In the genomic region with DNA sequence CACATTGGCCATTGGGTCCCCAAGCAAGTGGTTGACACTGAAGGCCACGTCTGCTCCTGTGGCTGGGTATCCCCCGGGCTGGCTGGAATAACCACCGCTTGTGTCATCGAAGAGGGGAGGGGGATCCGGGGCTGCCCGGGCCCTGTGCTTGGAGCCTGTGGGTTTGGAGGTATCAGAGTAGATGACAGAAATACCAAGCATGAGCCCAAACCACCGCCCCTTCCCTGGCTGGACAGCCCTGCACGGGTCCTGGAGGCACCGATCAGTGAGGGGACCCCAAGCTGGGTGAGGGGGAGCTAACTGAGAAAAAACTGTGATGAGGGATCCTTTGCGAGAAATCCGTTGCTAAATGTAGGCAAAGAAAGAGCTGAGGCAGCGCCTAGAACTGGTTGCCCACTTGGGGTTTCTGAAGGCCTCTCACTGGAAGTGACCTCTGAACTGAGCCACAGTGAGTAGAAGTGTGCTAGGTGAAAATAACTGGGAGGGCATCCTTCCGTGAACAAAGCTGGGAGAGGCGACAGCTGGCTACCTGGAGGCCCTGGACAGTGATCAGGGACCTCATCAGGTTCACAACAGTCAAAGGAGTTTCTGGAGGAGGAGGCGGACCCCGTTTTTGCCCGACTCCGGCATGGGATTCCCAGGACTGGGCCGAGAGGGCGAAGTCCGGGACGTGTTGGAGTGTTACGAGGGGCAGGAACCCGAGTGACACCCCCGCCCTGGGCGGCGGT, we compare ENCODE assay signal across 8 cellular contexts. TPM values are rescaled to one million over a fixed set of nuclear protein-coding genes. Genes with fewer than 3 reads are reported as not detected.
A peak's percentile ranks its signal among the peaks of the same experiment; 100 is the strongest.
DNase-seq lines count a peak whose midpoint lies in the region; ATAC-seq and TF ChIP-seq lines count a peak whose summit lies in the region.

No MANE protein-coding gene starts in this region.

- peaks cover 13% of the 10 kb centered on the region for H3K27me3 ChIP-seq in mucosa of stomach (ENCODE audit: control insufficient read depth, insufficient read depth, low read length)

- H3K4me1 ChIP-seq in mucosa of stomach (ENCODE audit: control insufficient read depth, insufficient read depth, low read length), result peaks cover 40% of the 10 kb centered on the region

- no peak for TF ChIP-seq CTCF in GM12865 (IDR thresholded peaks at IDR 0.05; ENCODE audit: insufficient read depth, low read depth, low read length, missing control alignments)

- H3K9me3 ChIP-seq in mucosa of stomach (ENCODE audit: control insufficient read depth, low read length), result no peaks in the 10 kb centered on the region

- peak overlapping the region; percentile 80 for H3K4me3 ChIP-seq in GM12865 (ENCODE audit: low read depth, low read length)
- H3K4me3 ChIP-seq in mucosa of stomach (ENCODE audit: low read length), result peak overlapping the region; percentile 54

- peak overlapping the region; percentile 89 for H3K9ac ChIP-seq in mucosa of stomach (ENCODE audit: low read length)

- ATAC-seq in HG03469 (IDR thresholded peaks at IDR 0.05; ENCODE audit: unreplicated experiment) (no peak), HG02588 (IDR thresholded peaks at IDR 0.05; ENCODE audit: unreplicated experiment) (no peak)

- DNase-seq in GM12865 (ENCODE audit: low read depth) (no peak), M059J (ENCODE audit: low read depth) (peak; percentile 35), NCI-H1694 treated with DMSO at 0.1 percent for 48 hours (lab: John Stamatoyannopoulos, UW) (no peak), HK-2 (ENCODE audit: unreplicated experiment) (no peak)

- peaks cover 5% of the 10 kb centered on the region for H3K36me3 ChIP-seq in mucosa of stomach (ENCODE audit: control insufficient read depth, insufficient read depth, low read length)

- H3K27ac ChIP-seq in cingulate gyrus (ENCODE audit: low read depth, low read length), result peak overlapping the region; percentile 100

RNA-seq across cellular contexts. Expression of a gene that starts 0.6 kb away (rescaled TPM):
- 197 and 221 TPM in 2 replicates for total RNA-seq in M059J (2014; rRNA removed; shearing (Covaris generic))

RNA-seq across cellular contexts. Expression of a gene that starts 3.4 kb away (rescaled TPM):
- total RNA-seq in M059J (2014; rRNA removed; shearing (Covaris generic)), result not detected in 2 replicates

RNA-seq across cellular contexts. Expression of a gene that starts 10.3 kb away (rescaled TPM):
- 2.0 and 3.4 TPM in 2 replicates for total RNA-seq in M059J (2014; rRNA removed; shearing (Covaris generic))

RNA-seq across cellular contexts. Expression of a gene that starts 19.9 kb away (rescaled TPM):
- 189 and 209 TPM in 2 replicates for total RNA-seq in M059J (2014; rRNA removed; shearing (Covaris generic))

RNA-seq across cellular contexts. Expression of a gene that starts 28.5 kb away (rescaled TPM):
- total RNA-seq in M059J (2014; rRNA removed; shearing (Covaris generic)), result not detected in 2 replicates
